Comparison of ENCODE assay signal across 9 cellular contexts in the genomic region with DNA sequence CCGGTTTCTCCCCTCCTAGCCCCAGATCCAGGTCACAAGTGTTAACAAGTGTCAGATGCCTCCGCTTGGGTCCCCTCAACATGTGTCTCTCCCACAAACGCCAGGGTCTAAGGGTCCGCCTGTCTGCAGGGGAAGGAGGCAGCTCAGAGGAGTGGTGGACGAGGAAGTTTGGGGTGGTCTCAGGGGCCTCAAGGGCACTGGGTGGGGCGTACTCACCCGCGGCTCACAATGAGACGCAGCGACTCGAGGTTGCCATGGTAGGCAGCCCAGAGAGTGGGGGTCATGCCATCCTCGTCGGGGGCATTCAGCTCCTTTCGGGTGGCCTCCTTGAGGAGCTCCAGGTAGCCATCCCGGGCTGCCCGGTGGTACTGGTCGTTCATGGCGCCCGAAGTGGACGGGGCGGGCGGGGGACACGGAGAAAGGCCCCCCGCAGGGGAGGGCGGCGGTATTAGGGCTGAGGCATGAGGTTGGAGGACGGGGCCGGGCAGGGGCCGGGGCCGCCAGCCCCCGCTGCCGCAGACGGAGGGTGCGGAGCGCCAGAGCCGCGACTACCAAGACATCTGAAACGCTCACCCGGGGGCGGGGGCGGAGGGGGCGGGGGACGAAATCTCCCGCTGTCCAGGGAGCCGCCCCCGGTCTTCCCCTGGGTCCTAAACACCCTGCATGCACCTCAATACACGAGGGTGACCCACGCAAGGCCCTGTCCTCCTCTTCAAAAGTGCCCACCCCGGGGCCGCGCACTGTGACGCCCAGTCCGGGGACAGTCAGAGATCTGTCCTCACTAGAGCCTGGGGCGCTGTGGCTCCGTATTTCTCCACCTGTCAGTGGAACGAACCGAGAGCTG. TPM values are rescaled to one million over a fixed set of nuclear protein-coding genes. Genes with fewer than 3 reads are reported as not detected.
DNase-seq lines count a peak whose midpoint lies in the region; ATAC-seq, FAIRE-seq and TF ChIP-seq lines count a peak whose summit lies in the region.
"Had no signal": no experiment of that assay in that cellular context is flagged by ENCODE, and none has a peak within 500 bp of the region (broad histone marks: within the 10 kb centered on the region; RNA-seq: fewer than 3 reads in every experiment).

A gene (minus strand): TSS at position 562 of the 844 bp plus-strand sequence. CDS start 182 bp downstream, at position 380.

- TF ChIP-seq CTCF in ascending aorta (IDR thresholded peaks at IDR 0.05) (no peak), keratinocyte (optimal IDR thresholded peaks at IDR 0.05 in 1 of 3, IDR thresholded peaks at IDR 0.05 in 1 of 3, conservative IDR thresholded peaks at IDR 0.05 in 1 of 3; ENCODE audit: extremely low read depth in 1 of 3, insufficient read depth in 2 of 3, low read length in 3 of 3) (no peak), upper lobe of left lung (IDR thresholded peaks at IDR 0.05) (no peak)

- H3K36me3 ChIP-seq in ascending aorta (no peaks in the 10 kb centered on the region), keratinocyte (ENCODE audit: control insufficient read depth in 2 of 2, extremely low read depth in 1 of 2, insufficient read depth in 2 of 2, low read length in 2 of 2) (no peaks in the 10 kb centered on the region), upper lobe of left lung (no peaks in the 10 kb centered on the region)

- H4K20me1 ChIP-seq in keratinocyte (ENCODE audit: control insufficient read depth, extremely low read depth, insufficient read depth, low read length) = no peaks in the 10 kb centered on the region

- no peak within 1 kb of the TSS for H3K9ac ChIP-seq in keratinocyte (ENCODE audit: control insufficient read depth, extremely low read depth, insufficient read depth, low read length)

- H3K36me3 Mint-ChIP-seq in activated T-cell treated with anti-CD3 and anti-CD28 coated beads, Interleukin-2, amount 50 U/mL, for 24 hours (ENCODE audit: low read depth) = no peaks in the 10 kb centered on the region

- H3K4me2 ChIP-seq in keratinocyte (ENCODE audit: control insufficient read depth, extremely low read depth, insufficient read depth, low read depth, low read length) = peak within 1 kb of the TSS; percentile 66

- FAIRE-seq in keratinocyte (lab: Jason Lieb, UNC) = no peak

- peak within 1 kb of the TSS; percentile 25 for H3K4me3 Mint-ChIP-seq in activated T-cell treated with anti-CD3 and anti-CD28 coated beads, Interleukin-2, amount 50 U/mL, for 24 hours

- H3K27ac ChIP-seq in ascending aorta = no peak within 1 kb of the TSS
- no peak within 1 kb of the TSS for H3K27ac ChIP-seq in keratinocyte (ENCODE audit: control insufficient read depth, insufficient read depth, low read length)
- H3K27ac ChIP-seq in upper lobe of left lung = no peak within 1 kb of the TSS

- no peaks in the 10 kb centered on the region for H3K9me1 ChIP-seq in keratinocyte (ENCODE audit: control insufficient read depth, extremely low read depth, insufficient read depth, low read length)

- no peak for TF ChIP-seq POLR2A in upper lobe of left lung (IDR thresholded peaks at IDR 0.05)

- intact Hi-C loops in ascending aorta (cut with DNase I) = no loop called here

- 6 to 45% methylated on average over 5 to 43 of the region's 57 CpGs for WGBS in upper lobe of left lung, 2 donors

- H3K27me3 ChIP-seq in ascending aorta (peaks cover 31% of the 10 kb centered on the region), keratinocyte (ENCODE audit: control insufficient read depth, extremely low read depth, insufficient read depth, low read length) (peaks cover 48% of the 10 kb centered on the region), upper lobe of left lung (peaks cover 0 to 46% (median 20%) of the 10 kb centered on the region in 4 donors)

- dilution Hi-C loops in keratinocyte (cut with MboI; ENCODE audit: extremely low pct_ligation_motif_present, low sequenced_read_pairs) = no loop called here

- no peak for DNase-seq in activated T-cell treated with anti-CD3 and anti-CD28 coated beads, Interleukin-2, amount 50 U/mL, for 24 hours
- DNase-seq in activated T-cell treated with anti-CD3 and anti-CD28 coated beads, Interleukin-2, amount 50 U/mL, for 1 hour = no peak
- no peak for DNase-seq in ascending aorta (ENCODE audit: low spot score in 2 of 2)
- DNase-seq in keratinocyte (ENCODE audit: low read depth, low spot score) = no peak
- DNase-seq in upper lobe of left lung = peak in 1 of 2 donors; percentile 75
- no peak for DNase-seq in activated CD4-positive, alpha-beta T cell treated with anti-CD3 and anti-CD28 coated beads, Interleukin-2, amount 50 U/mL, for 4 hours
- no peak for DNase-seq in activated CD4-positive, alpha-beta T cell treated with anti-CD3 and anti-CD28 coated beads, Interleukin-2, amount 50 U/mL, for 48 hours

- H3K27me3 Mint-ChIP-seq in activated T-cell treated with anti-CD3 and anti-CD28 coated beads, Interleukin-2, amount 50 U/mL, for 24 hours = peaks cover 81% of the 10 kb centered on the region

- H3K4me3 ChIP-seq in ascending aorta (peak within 1 kb of the TSS; percentile 41 to 55), keratinocyte (ENCODE audit: control insufficient read depth in 2 of 3, extremely low read depth in 1 of 3, insufficient read depth in 2 of 3, low read depth in 1 of 3, low read length in 3 of 3) (peak within 1 kb of the TSS; percentile 34 to 54 (median 37)), upper lobe of left lung (peak within 1 kb of the TSS in 3 of 4 donors; percentile 23 to 43 (median 40))

- H3K9me3 Mint-ChIP-seq in activated T-cell treated with anti-CD3 and anti-CD28 coated beads, Interleukin-2, amount 50 U/mL, for 24 hours = no peaks in the 10 kb centered on the region

- ATAC-seq in upper lobe of left lung (ENCODE audit: low FRiP score in 2 of 2) (peak in 1 of 2 donors; percentile 12), GM21360 (IDR thresholded peaks at IDR 0.05; ENCODE audit: unreplicated experiment) (no peak)

- H2AFZ ChIP-seq in keratinocyte (ENCODE audit: control insufficient read depth, low read length) = no peak within 1 kb of the TSS

- peaks cover 18% of the 10 kb centered on the region for H3K4me1 Mint-ChIP-seq in activated T-cell treated with anti-CD3 and anti-CD28 coated beads, Interleukin-2, amount 50 U/mL, for 24 hours (ENCODE audit: low read depth)

- H3K79me2 ChIP-seq in keratinocyte (ENCODE audit: control insufficient read depth, insufficient read depth, low read length) = no peaks in the 10 kb centered on the region

- no peak within 1 kb of the TSS for H3K27ac Mint-ChIP-seq in activated T-cell treated with anti-CD3 and anti-CD28 coated beads, Interleukin-2, amount 50 U/mL, for 24 hours

- H3K4me1 ChIP-seq in ascending aorta (peaks cover 10 to 11% of the 10 kb centered on the region in 2 donors), keratinocyte (ENCODE audit: control insufficient read depth, extremely low read depth, insufficient read depth, low read length) (peaks cover 19% of the 10 kb centered on the region), upper lobe of left lung (peaks cover 22 to 23% (median 22%) of the 10 kb centered on the region in 4 donors)

- no peaks in the 10 kb centered on the region for H3K9me3 ChIP-seq in ascending aorta
- no peaks in the 10 kb centered on the region for H3K9me3 ChIP-seq in keratinocyte (ENCODE audit: control insufficient read depth, low read depth, low read length)
- H3K9me3 ChIP-seq in upper lobe of left lung = no peaks in the 10 kb centered on the region

- TF ChIP-seq EP300 in upper lobe of left lung (IDR thresholded peaks at IDR 0.05) = no peak

RNA-seq across cellular contexts. Expression of the gene that starts here (rescaled TPM):
- total RNA-seq in ascending aorta = not detected
- polyA plus RNA-seq in keratinocyte = 0.03 to 1.3 TPM (median 0.34 TPM) in 3 replicates
- polyA plus RNA-seq in keratinocyte (2011; ENCODE audit: low read depth) = 0.64 TPM
- polyA plus RNA-seq in keratinocyte (2011; cell fraction: cytosol; rRNA removed) = 0.22 and 0.81 TPM in 2 replicates
- 0.61 and 1.00 TPM in 2 replicates for polyA plus RNA-seq in keratinocyte (2011; cell fraction: nucleus; rRNA removed)
- 0.10 and 1.8 TPM in 2 replicates for polyA plus RNA-seq in keratinocyte (2012; ENCODE audit: low replicate concordance)
- 3.3 to 5.8 TPM in 2 of 3 replicates, not detected in the other for polyA minus RNA-seq in keratinocyte
- 1.5 TPM for polyA minus RNA-seq in keratinocyte (2011; cell fraction: cytosol; rRNA and poly(A)+ RNA removed)
- polyA minus RNA-seq in keratinocyte (2011; cell fraction: nucleus; rRNA and poly(A)+ RNA removed) = 0.74 and 1.6 TPM in 2 replicates
- total RNA-seq in upper lobe of left lung = under 1 TPM in 1 of 6 donors, not detected in 5; 0.13 TPM
- total RNA-seq: T-helper 2 cell treated with Interferon-gamma antibody and Interleukin-4, amounts not matched to agents 100 ng/mL and 5 ng/mL, for 36 hours had no signal
